Comparison of ENCODE assay signal across 26 cellular contexts in the genomic region with DNA sequence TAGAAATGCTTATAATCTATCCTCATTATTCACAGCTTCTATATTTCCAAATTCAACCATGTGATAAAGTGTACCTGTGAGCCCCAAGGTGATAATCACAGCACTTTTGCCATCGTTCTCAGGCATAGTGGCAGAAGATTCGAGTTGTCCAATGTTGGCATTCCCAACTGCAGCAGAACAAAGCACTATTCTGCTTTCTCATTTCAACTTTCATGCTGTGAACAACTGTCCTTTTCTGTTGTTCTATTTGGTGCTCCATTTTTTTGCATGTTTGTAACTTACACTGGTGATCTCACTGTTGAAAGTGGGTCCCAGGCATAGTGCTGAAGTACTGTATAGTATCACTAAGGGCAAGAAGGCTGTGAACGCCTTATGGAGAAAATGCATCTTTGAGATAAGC.
"Had no signal": no experiment of that assay in that cellular context is flagged by ENCODE, and none has a peak within 500 bp of the region (broad histone marks: within the 10 kb centered on the region; RNA-seq: fewer than 3 reads in every experiment).

No MANE protein-coding gene starts in this region.

- H3K4me1 ChIP-seq: adrenal gland, ascending aorta, breast epithelium, heart left ventricle had no signal

- DNase-seq: activated CD4-positive, alpha-beta T cell treated with anti-CD3 and anti-CD28 coated beads for 36 hours; activated CD4-positive, alpha-beta T cell treated with anti-CD3 and anti-CD28 coated beads, Interleukin-2, amount 50 U/mL, for 1 hour; activated CD4-positive, alpha-beta T cell treated with anti-CD3 and anti-CD28 coated beads, Interleukin-2, amount 50 U/mL, for 48 hours; activated CD4-positive, CD25-positive, alpha-beta regulatory T cell; activated CD4-positive, CD25-positive, alpha-beta regulatory T cell treated with anti-CD3 and anti-CD28 coated beads, Interleukin-2, amount 50 U/mL, for 72 hours; activated CD8-positive, alpha-beta memory T cell treated with anti-CD3 and anti-CD28 coated beads for 24 hours; activated CD8-positive, alpha-beta T cell treated with anti-CD3 and anti-CD28 coated beads for 36 hours; activated effector memory CD4-positive, alpha-beta T cell treated with Interleukin-2 at 50 U/mL for 16 hours; activated naive CD4-positive, alpha-beta T cell treated with anti-CD3 and anti-CD28 coated beads for 36 hours; activated naive CD8-positive, alpha-beta T cell treated with anti-CD3 and anti-CD28 coated beads for 36 hours; activated naive CD8-positive, alpha-beta T cell treated with anti-CD3 and anti-CD28 coated beads, Interleukin-2, amount 50 U/mL, for 24 hours; activated T-cell treated with anti-CD3 and anti-CD28 coated beads, Interleukin-2, amount 50 U/mL, for 4 hours; adrenal gland; amygdala; cortex of kidney; dermis blood vessel endothelial cell; effector CD8-positive, alpha-beta T cell; foreskin fibroblast; glutamatergic neuron; heart left ventricle; T-helper 2 cell had no signal

- ATAC-seq: activated CD4-positive, alpha-beta T cell treated with anti-CD3 and anti-CD28 coated beads for 36 hours; activated CD8-positive, alpha-beta T cell treated with anti-CD3 and anti-CD28 coated beads for 36 hours; activated naive CD8-positive, alpha-beta T cell treated with anti-CD3 and anti-CD28 coated beads, Interleukin-2, amount 50 U/mL, for 24 hours; activated T-cell treated with anti-CD3 and anti-CD28 coated beads, Interleukin-2, amount 50 U/mL, for 4 hours; activated T-helper 17 cell treated with anti-CD3 and anti-CD28 coated beads, Interleukin-2, amount 50 U/mL, for 72 hours; heart left ventricle had no signal

- H3K4me3 ChIP-seq: adrenal gland, ascending aorta, breast epithelium, cardiac muscle cell, heart left ventricle had no signal

- H3K27me3 ChIP-seq: adrenal gland, ascending aorta, breast epithelium, cardiac muscle cell had no signal

- H3K9me3 ChIP-seq: adrenal gland, ascending aorta, breast epithelium had no signal

- H3K36me3 ChIP-seq: adrenal gland, ascending aorta, breast epithelium, cardiac muscle cell, heart left ventricle had no signal

- H3K27ac ChIP-seq: adrenal gland, ascending aorta, breast epithelium, cardiac muscle cell, epithelial cell of prostate, heart left ventricle had no signal
